9 cellular contexts compared by ENCODE assay signal in the genomic region with DNA sequence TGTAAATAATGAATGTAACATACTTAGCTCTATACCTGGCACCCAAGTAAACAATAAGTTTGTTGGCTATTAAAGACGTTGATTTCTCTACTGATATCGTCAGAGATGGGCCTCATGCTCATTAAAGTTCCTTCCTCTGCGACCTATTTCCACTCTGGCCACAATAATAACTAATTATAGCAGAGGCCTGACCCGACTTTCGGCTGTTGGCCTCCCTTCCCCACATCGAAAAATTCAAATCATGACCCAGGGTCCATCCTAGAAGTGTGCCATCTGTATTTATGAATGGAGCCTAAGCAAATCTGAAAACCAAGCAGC. TPM values are rescaled to one million over a fixed set of nuclear protein-coding genes. Genes with fewer than 3 reads are reported as not detected.
DNase-seq lines count a peak whose midpoint lies in the region; ATAC-seq and TF ChIP-seq lines count a peak whose summit lies in the region.
"Had no signal": no experiment of that assay in that cellular context is flagged by ENCODE, and none has a peak within 500 bp of the region (broad histone marks: within the 10 kb centered on the region; RNA-seq: fewer than 3 reads in every experiment).

No MANE protein-coding gene starts in this region.

- no peak for TF ChIP-seq CTCF in heart right ventricle (IDR thresholded peaks at IDR 0.05)
- no peak for TF ChIP-seq CTCF in MCF 10A (IDR thresholded peaks at IDR 0.05; ENCODE audit: unreplicated experiment)

- peak overlapping the region; percentile 90 for H3K27ac Mint-ChIP-seq in MCF 10A (ENCODE audit: low read depth, unreplicated experiment)

- H3K4me3 ChIP-seq in heart right ventricle (peak overlapping the region; percentile 63 to 100 (median 92)), mesodermal cell (ENCODE audit: extremely low read depth, insufficient read depth, low read length, poor library complexity, severe bottlenecking) (peak overlapping the region; percentile 94), aorta (ENCODE audit: low read length in 2 of 2) (peak overlapping the region; percentile 57 to 97)

- peaks cover 6% of the 10 kb centered on the region for H3K4me1 Mint-ChIP-seq in MCF 10A (ENCODE audit: insufficient read depth, unreplicated experiment)

- H3K36me3 Mint-ChIP-seq in MCF 10A (ENCODE audit: insufficient read depth, unreplicated experiment): peaks cover 12% of the 10 kb centered on the region

- peak overlapping the region; percentile 86 for H3K4me3 Mint-ChIP-seq in MCF 10A (ENCODE audit: unreplicated experiment)

- BruUV-seq in MCF 10A (replicated peaks; lab: Mats Ljungman, UMichigan): TSS peak; percentile 89

- peaks cover 0 to 8% (median 2%) of the 10 kb centered on the region in 9 donors for H3K36me3 ChIP-seq in heart right ventricle
- H3K36me3 ChIP-seq in mesodermal cell (ENCODE audit: control insufficient read depth, insufficient read depth, low read length): no peaks in the 10 kb centered on the region
- no peaks in the 10 kb centered on the region for H3K36me3 ChIP-seq in aorta (ENCODE audit: control insufficient read depth in 1 of 2, insufficient read depth in 2 of 2, low read length in 1 of 2)

- WGBS in heart right ventricle, 2 donors: 4 to 5% methylated on average over 6 of the region's 6 CpGs
- 50 to 74% methylated on average over 2 to 3 of the region's 6 CpGs for WGBS in mesodermal cell (ENCODE audit: insufficient coverage in 2 of 2), 2 experiments
- 13 to 15% methylated on average over 6 of the region's 6 CpGs for WGBS in aorta, 2 donors

- intact Hi-C loops in heart right ventricle (cut with DNase I): loop anchor here in 1 of 10 donors (2.0 kb wide), 1 partner anchor 249 kb away; no protein-coding TSS in a partner anchor
- intact Hi-C loops in Right ventricle myocardium inferior (cut with DNase I): loop anchor here (10.0 kb wide), 1 partner anchor 97 kb away; no protein-coding TSS in a partner anchor
- intact Hi-C loops in MCF 10A (cut with micrococcal nuclease): no loop called here
- intact Hi-C loops in aorta (cut with DNase I): loop anchor here (5.0 kb wide), 1 partner anchor 40 kb away; a partner anchor contains a TSS

- no peaks in the 10 kb centered on the region for H3K27me3 Mint-ChIP-seq in MCF 10A (ENCODE audit: insufficient read depth, unreplicated experiment)

- ATAC-seq in heart right ventricle: peak in 2 of 8 donors; percentile 26 to 46
- ATAC-seq in Right ventricle myocardium inferior: no peak
- ATAC-seq in aorta (ENCODE audit: low FRiP score): no peak
- no peak for ATAC-seq in HG03135 (IDR thresholded peaks at IDR 0.05; ENCODE audit: unreplicated experiment)
- no peak for ATAC-seq in GM18870 (IDR thresholded peaks at IDR 0.05; ENCODE audit: unreplicated experiment)

- H3K27ac ChIP-seq in heart right ventricle (peak overlapping the region in 9 of 10 donors; percentile 66 to 96 (median 90)), mesodermal cell (ENCODE audit: low read depth, low read length, severe bottlenecking) (no peak overlapping the region), aorta (ENCODE audit: low read depth in 1 of 2, low read length in 2 of 2) (no peak overlapping the region)

- H3K4me1 ChIP-seq in heart right ventricle: peaks cover 2 to 24% (median 17%) of the 10 kb centered on the region in 9 donors
- no peaks in the 10 kb centered on the region for H3K4me1 ChIP-seq in mesodermal cell (ENCODE audit: control insufficient read depth, insufficient read depth, low read length, poor library complexity, severe bottlenecking)
- H3K4me1 ChIP-seq in aorta (ENCODE audit: control insufficient read depth in 1 of 2, insufficient read depth in 2 of 2, low read length in 2 of 2): peaks cover 0 to 4% of the 10 kb centered on the region in 2 donors

- H3K9me3 ChIP-seq in heart right ventricle (no peaks in the 10 kb centered on the region), mesodermal cell (ENCODE audit: control insufficient read depth, low read length) (no peaks in the 10 kb centered on the region), aorta (ENCODE audit: control insufficient read depth, low read length) (no peaks in the 10 kb centered on the region)
- H3K9me3 ChIP-seq: mucosa of descending colon had no signal

- H3K27me3 ChIP-seq in heart right ventricle (no peaks in the 10 kb centered on the region), aorta (ENCODE audit: control insufficient read depth in 1 of 2, insufficient read depth in 2 of 2, low read length in 1 of 2) (no peaks in the 10 kb centered on the region)

- CTCF ChIA-PET in MCF 10A (lab: Yijun Ruan, JAX): interaction anchor here (0.6 kb wide), 1 partner anchor 516 kb away, joined by 3 read pairs; no protein-coding TSS in a partner anchor

- DNase-seq in heart right ventricle: no peak
- DNase-seq in Right ventricle myocardium inferior (ENCODE audit: missing footprints): no peak
- DNase-seq in MCF 10A (ENCODE audit: unreplicated experiment): no peak
- DNase-seq in aorta: no peak
- DNase-seq in NCI-H1048 (lab: John Stamatoyannopoulos, UW): no peak

- POLR2A ChIA-PET in MCF 10A (lab: Yijun Ruan, JAX): interaction anchor here (0.6 to 1.7 kb wide), 7 partner anchors 9 to 491 kb away, joined by 3 to 9 read pairs (median 7); a partner anchor contains a TSS

- no peaks in the 10 kb centered on the region for H3K9me3 Mint-ChIP-seq in MCF 10A (ENCODE audit: unreplicated experiment)

RNA-seq across cellular contexts. Expression of a gene that starts 0.3 kb away (rescaled TPM):
- total RNA-seq in heart right ventricle (10 to 100 TPM in 8 of 10 donors, 1 to 10 TPM in 2; 8.8 to 22.2 (median 13.1) TPM), Right ventricle myocardium inferior (13.5 TPM), MCF 10A (2022) (4.0 and 7.0 TPM in 2 replicates), aorta (10 to 100 TPM in 1 of 2 donors, 1 to 10 TPM in 1; 7.3 to 14.8 TPM)
- polyA plus RNA-seq in heart right ventricle (10 to 100 TPM in 1 of 2 donors, 1 to 10 TPM in 1; 4.8 to 10.5 TPM), aorta (1 to 10 TPM; 4.1 to 6.6 TPM)
- polyA plus RNA-seq in mesodermal cell (2013, experiment 1 of 2): 16.7 TPM
- 14.5 TPM for polyA plus RNA-seq in mesodermal cell (2013, experiment 2 of 2)

RNA-seq across cellular contexts. Expression of a gene that starts 31.2 kb away (rescaled TPM):
- total RNA-seq in heart right ventricle: 1 to 10 TPM in 9 of 10 donors, under 1 TPM in 1; 0.17 to 2.8 (median 2.2) TPM
- polyA plus RNA-seq in heart right ventricle: 1 to 10 TPM in 1 of 2 donors, under 1 TPM in 1; 0.28 to 1.6 TPM
- 5.5 TPM for total RNA-seq in Right ventricle myocardium inferior
- not detected in 2 replicates for total RNA-seq in MCF 10A (2022)
- polyA plus RNA-seq in mesodermal cell (2013, experiment 1 of 2): 0.18 TPM
- polyA plus RNA-seq in mesodermal cell (2013, experiment 2 of 2): 0.20 TPM
- total RNA-seq in aorta: not detected
- polyA plus RNA-seq in aorta: not detected

RNA-seq across cellular contexts. Expression of a gene that starts 41.2 kb away (rescaled TPM):
- 10 to 100 TPM in 1 of 10 donors, 1 to 10 TPM in 9; 5.4 to 11.7 (median 7.1) TPM for total RNA-seq in heart right ventricle
- polyA plus RNA-seq in heart right ventricle: 10 to 100 TPM; 19.4 to 20.6 TPM
- total RNA-seq in Right ventricle myocardium inferior: 7.7 TPM
- total RNA-seq in MCF 10A (2022): 38.9 and 48.9 TPM in 2 replicates
- 10.4 TPM for polyA plus RNA-seq in mesodermal cell (2013, experiment 1 of 2)
- 11.2 TPM for polyA plus RNA-seq in mesodermal cell (2013, experiment 2 of 2)
- 10 to 100 TPM; 11.0 to 12.6 TPM for total RNA-seq in aorta
- polyA plus RNA-seq in aorta: 10 to 100 TPM; 12.1 to 36.3 TPM

RNA-seq across cellular contexts. Expression of a gene that starts 45.3 kb away (rescaled TPM):
- total RNA-seq in heart right ventricle: 10 to 100 TPM; 21.6 to 37.3 (median 27.8) TPM
- polyA plus RNA-seq in heart right ventricle: 10 to 100 TPM; 14.2 to 17.0 TPM
- 26.9 TPM for total RNA-seq in Right ventricle myocardium inferior
- total RNA-seq in MCF 10A (2022): 10.7 and 13.8 TPM in 2 replicates
- 34.8 TPM for polyA plus RNA-seq in mesodermal cell (2013, experiment 1 of 2)
- 31.6 TPM for polyA plus RNA-seq in mesodermal cell (2013, experiment 2 of 2)
- 10 to 100 TPM in 1 of 2 donors, 1 to 10 TPM in 1; 9.1 to 17.6 TPM for total RNA-seq in aorta
- polyA plus RNA-seq in aorta: 1 to 10 TPM; 7.4 to 8.5 TPM

Comparison
In these comparisons a context has a peak if more than half of its experiments do, and no peak if none do; other contexts are left out.
1. H3K27ac ChIP-seq: peak in heart right ventricle (9 of 10); none in mesodermal cell (single experiment) and aorta (0 of 2).
2. Peak in every context shown above with its lines, with median percentiles within 50 percentile points of each other: H3K4me3 ChIP-seq.